Comparison of ENCODE assay signal across 13 cellular contexts in genomic region chr4:183252959-183253358, GRCh38.
DNase-seq lines count a peak whose midpoint lies in the region; ATAC-seq and TF ChIP-seq lines count a peak whose summit lies in the region.
"Had no signal": no experiment of that assay in that cellular context is flagged by ENCODE, and none has a peak within 500 bp of the region (broad histone marks: within the 10 kb centered on the region; RNA-seq: fewer than 3 reads in every experiment).

No MANE protein-coding gene starts in this region.

- H3K9me3 Mint-ChIP-seq in nephron progenitor cell: no peaks in the 10 kb centered on the region
- H3K9me3 Mint-ChIP-seq: CD4-positive, alpha-beta T cell had no signal

- POLR2A ChIA-PET in HEK293 (lab: Yijun Ruan, JAX): no interaction called here

- peaks cover 0 to 26% of the 10 kb centered on the region in 2 experiments; a peak in 1 of 3 replicates for H3K36me3 ChIP-seq in HEK293 (ENCODE audit: control insufficient read depth in 2 of 2, insufficient read depth in 1 of 2, low read length in 2 of 2)
- H3K36me3 ChIP-seq in urinary bladder (ENCODE audit: insufficient read depth): no peaks in the 10 kb centered on the region

- H3K4me3 Mint-ChIP-seq in nephron progenitor cell: no peak overlapping the region
- H3K4me3 Mint-ChIP-seq: B cell; CD4-positive, alpha-beta T cell had no signal

- ATAC-seq in left lobe of liver (peak; percentile 19), HG03432 (IDR thresholded peaks at IDR 0.05; ENCODE audit: unreplicated experiment) (no peak), GM21423 (IDR thresholded peaks at IDR 0.05; ENCODE audit: unreplicated experiment) (no peak)
- ATAC-seq: GM12878, HCT116 had no signal

- H3K36me3 Mint-ChIP-seq in nephron progenitor cell (ENCODE audit: low read depth): peaks cover 29% of the 10 kb centered on the region

- H3K4me1 ChIP-seq in HEK293 (ENCODE audit: control insufficient read depth, insufficient read depth, low read length) (peaks cover 6% of the 10 kb centered on the region), urinary bladder (ENCODE audit: insufficient read depth) (no peaks in the 10 kb centered on the region)

- H3K27ac ChIP-seq in HEK293 (ENCODE audit: extremely low read depth, low read depth, low read length): no peak overlapping the region
- H3K27ac ChIP-seq in urinary bladder (ENCODE audit: low read depth): peak overlapping the region; percentile 60

- CTCF ChIA-PET in HEK293 (lab: Yijun Ruan, JAX): interaction anchor here (0.6 to 5.3 kb wide), 3 partner anchors 173 to 180 kb away, joined by 4 to 74 read pairs (median 4); no protein-coding TSS in a partner anchor

- TF ChIP-seq CTCF in HEK293 (tag by site-specific recombination; IDR thresholded peaks at IDR 0.05) (no peak), nephron progenitor cell (IDR thresholded peaks at IDR 0.05) (no peak)

- H3K9me3 ChIP-seq in HEK293 (ENCODE audit: control insufficient read depth, insufficient read depth, low read depth, low read length): no peaks in the 10 kb centered on the region

- H3K27ac Mint-ChIP-seq in nephron progenitor cell: peak overlapping the region; percentile 90
- H3K27ac Mint-ChIP-seq: B cell; CD4-positive, alpha-beta T cell had no signal

- no peaks in the 10 kb centered on the region for H3K27me3 Mint-ChIP-seq in nephron progenitor cell (ENCODE audit: low read depth, poor library complexity)
- H3K27me3 Mint-ChIP-seq: B cell had no signal

- H3K4me1 Mint-ChIP-seq in nephron progenitor cell: peaks cover 51% of the 10 kb centered on the region
- H3K4me1 Mint-ChIP-seq: B cell had no signal

- 86% methylated on average over 4 of the region's 4 CpGs for WGBS in urinary bladder

- H3K4me3 ChIP-seq in HEK293 (ENCODE audit: low read depth, low read length): no peak overlapping the region
- H3K4me3 ChIP-seq in urinary bladder (ENCODE audit: low read depth, low read length): no peak overlapping the region
- H3K4me3 ChIP-seq: GM12878 had no signal

- no peak for DNase-seq in left lobe of liver (ENCODE audit: low spot score)
- DNase-seq in nephron progenitor cell: no peak
- no peak for DNase-seq in ecto neural progenitor cell (ENCODE audit: low spot score)
- DNase-seq: C1 segment of cervical spinal cord; CD4-positive, alpha-beta T cell; DMS79 had no signal

TF ChIP-seq in HEK293, 187 proteins besides CTCF, POLR2A, EP300 and RAD21:
- TF ChIP-seq, protein P1, sequence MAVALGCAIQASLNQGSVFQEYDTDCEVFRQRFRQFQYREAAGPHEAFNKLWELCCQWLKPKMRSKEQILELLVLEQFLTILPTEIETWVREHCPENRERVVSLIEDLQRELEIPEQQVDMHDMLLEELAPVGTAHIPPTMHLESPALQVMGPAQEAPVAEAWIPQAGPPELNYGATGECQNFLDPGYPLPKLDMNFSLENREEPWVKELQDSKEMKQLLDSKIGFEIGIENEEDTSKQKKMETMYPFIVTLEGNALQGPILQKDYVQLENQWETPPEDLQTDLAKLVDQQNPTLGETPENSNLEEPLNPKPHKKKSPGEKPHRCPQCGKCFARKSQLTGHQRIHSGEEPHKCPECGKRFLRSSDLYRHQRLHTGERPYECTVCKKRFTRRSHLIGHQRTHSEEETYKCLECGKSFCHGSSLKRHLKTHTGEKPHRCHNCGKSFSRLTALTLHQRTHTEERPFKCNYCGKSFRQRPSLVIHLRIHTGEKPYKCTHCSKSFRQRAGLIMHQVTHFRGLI (tag by site-specific recombination; IDR thresholded peaks at IDR 0.05): peak; percentile 71
- no peak for TF ChIP-seq OSR2 (tag by site-specific recombination; IDR thresholded peaks at IDR 0.05)
